Comparison of ENCODE assay signal across 8 cellular contexts in the genomic region with DNA sequence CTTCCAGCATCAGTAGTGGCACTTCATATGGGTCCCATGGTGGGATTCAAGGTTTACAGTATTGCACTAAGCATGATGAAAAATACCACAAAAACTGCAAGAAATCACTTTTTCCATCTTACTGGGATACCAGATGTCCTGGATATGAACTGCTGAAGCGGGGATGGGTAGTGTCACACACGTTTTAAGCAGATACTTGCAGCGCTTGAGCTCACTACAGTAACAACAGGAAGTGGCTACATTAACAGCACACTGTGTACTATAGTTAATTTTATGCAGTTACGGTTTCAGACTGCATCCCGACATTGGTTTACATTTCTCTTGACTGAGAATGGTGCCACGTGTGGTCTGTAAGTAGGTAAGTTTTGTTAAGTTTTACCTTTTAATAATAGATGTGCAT. TPM values are rescaled to one million over a fixed set of nuclear protein-coding genes. Genes with fewer than 3 reads are reported as not detected.
A peak's percentile ranks its signal among the peaks of the same experiment; 100 is the strongest.
DNase-seq lines count a peak whose midpoint lies in the region; ATAC-seq, FAIRE-seq and TF ChIP-seq lines count a peak whose summit lies in the region.

No MANE protein-coding gene starts in this region.

- TF ChIP-seq CTCF in RWPE2 (IDR thresholded peaks at IDR 0.05; ENCODE audit: poor library complexity, severe bottlenecking) (no peak), right atrium auricular region (IDR thresholded peaks at IDR 0.05) (no peak)

- H3K27me3 ChIP-seq in RWPE2 (ENCODE audit: insufficient read depth, poor library complexity, severe bottlenecking) (no peaks in the 10 kb centered on the region), right atrium auricular region (no peaks in the 10 kb centered on the region)

- no peaks in the 10 kb centered on the region for H3K9me3 ChIP-seq in RWPE2 (ENCODE audit: severe bottlenecking)
- H3K9me3 ChIP-seq in right atrium auricular region = no peaks in the 10 kb centered on the region

- DNase-seq in RWPE2 (ENCODE audit: low spot score) (no peak), naive B cell (peak; percentile 70), RCC 7860 (ENCODE audit: low spot score) (no peak), ecto neural progenitor cell (ENCODE audit: low spot score) (no peak), right atrium auricular region (ENCODE audit: low spot score) (no peak), T1000 (lab: John Stamatoyannopoulos, UW) (no peak)

- H3K27ac ChIP-seq in RWPE2 (ENCODE audit: poor library complexity, severe bottlenecking) (peak overlapping the region; percentile 72), right atrium auricular region (no peak overlapping the region)

- H3K36me3 ChIP-seq in RWPE2 (ENCODE audit: low read depth) = peaks cover 50% of the 10 kb centered on the region
- peaks cover 11% of the 10 kb centered on the region for H3K36me3 ChIP-seq in right atrium auricular region

- FAIRE-seq in RCC 7860 (lab: Jason Lieb, UNC) = no peak

- H3K9me3 Mint-ChIP-seq in naive B cell = no peaks in the 10 kb centered on the region

- H3K4me1 ChIP-seq in RWPE2 (ENCODE audit: insufficient read depth, poor library complexity, severe bottlenecking) (peaks cover 37% of the 10 kb centered on the region), right atrium auricular region (peaks cover 0 to 20% of the 10 kb centered on the region in 2 donors)

- ATAC-seq in GM18867 (IDR thresholded peaks at IDR 0.05; ENCODE audit: unreplicated experiment) = peak; percentile 34
- peak; percentile 16 for ATAC-seq in HG02610 (IDR thresholded peaks at IDR 0.05; ENCODE audit: unreplicated experiment)
- ATAC-seq in RWPE2 (ENCODE audit: low read depth) = no peak
- peak; percentile 24 to 28 for ATAC-seq in naive B cell (ENCODE audit: low read depth in 2 of 2)

- peaks cover 11 to 36% of the 10 kb centered on the region in 2 donors for H3K36me3 Mint-ChIP-seq in naive B cell

- H3K4me1 Mint-ChIP-seq in naive B cell = peaks cover 58 to 95% (median 87%) of the 10 kb centered on the region in 3 donors

- peak overlapping the region; percentile 81 to 97 (median 93) for H3K4me3 Mint-ChIP-seq in naive B cell

- H3K4me3 ChIP-seq in RWPE2 (ENCODE audit: severe bottlenecking) (no peak overlapping the region), right atrium auricular region (no peak overlapping the region)

- H3K27me3 Mint-ChIP-seq in naive B cell = no peaks in the 10 kb centered on the region

- peak overlapping the region; percentile 97 to 100 (median 99) for H3K27ac Mint-ChIP-seq in naive B cell

RNA-seq across cellular contexts. Expression of gene ISG20, which starts 3.5 kb away (rescaled TPM):
- polyA plus RNA-seq in naive B cell (ENCODE audit: low read depth in 6 of 6) = 1,000 to 10,000 TPM in 2 of 6 donors, 100 to 1,000 TPM in 4; 638 to 1,304 (median 969) TPM
- 10 to 100 TPM in 1 of 2 donors, 1 to 10 TPM in 1; 2.3 to 11.1 TPM for total RNA-seq in right atrium auricular region

RNA-seq across cellular contexts. Expression of gene AEN, which starts 14.2 kb away (rescaled TPM):
- 10 to 100 TPM; 28.2 to 73.0 (median 40.2) TPM for polyA plus RNA-seq in naive B cell (ENCODE audit: low read depth in 6 of 6)
- total RNA-seq in right atrium auricular region = 1 to 10 TPM; 5.1 to 8.0 TPM
